ENCODE assay signal across 15 cellular contexts in genomic region chr17:57870283-57870635, GRCh38. TPM values are rescaled to one million over a fixed set of nuclear protein-coding genes. Genes with fewer than 3 reads are reported as not detected.
DNase-seq lines count a peak whose midpoint lies in the region.
"Had no signal": no experiment of that assay in that cellular context is flagged by ENCODE, and none has a peak within 500 bp of the region (broad histone marks: within the 10 kb centered on the region; RNA-seq: fewer than 3 reads in every experiment).

No MANE protein-coding gene starts in this region.

- intact Hi-C loops in dendritic cell treated with granulocyte-macrophage colony-stimulating factor and Interleukin-4, amounts not matched to agents 40 ng/mL and 50 ng/mL, for 4 days (cut with micrococcal nuclease): no loop called here
- intact Hi-C loops in activated CD4-positive, alpha-beta T cell treated with anti-CD3 and anti-CD28 coated beads, Interleukin-2, amount 10 ng/mL, durations not matched to agents 24 days and 14 days (cut with micrococcal nuclease): no loop called here

- no peak overlapping the region for H4K8ac ChIP-seq in neuronal stem cell (ENCODE audit: low read depth, low read length)

- H3K27ac Mint-ChIP-seq in dendritic cell treated with granulocyte-macrophage colony-stimulating factor and Interleukin-4, amounts not matched to agents 40 ng/mL and 50 ng/mL, for 4 days: peak overlapping the region; percentile 15
- H3K27ac Mint-ChIP-seq in activated CD4-positive, alpha-beta T cell treated with anti-CD3 and anti-CD28 coated beads, Interleukin-2, amount 10 ng/mL, durations not matched to agents 24 days and 14 days: no peak overlapping the region
- H3K27ac Mint-ChIP-seq: activated B cell treated with CpG ODN at 0.5 μM for 24 hours; activated naive CD4-positive, alpha-beta T cell treated with anti-CD3 and anti-CD28 coated beads, Interleukin-2, amount 10 ng/mL, durations not matched to agents 7 days and 5 days; IgD-negative memory B cell had no signal

- H3K36me3 Mint-ChIP-seq in dendritic cell treated with granulocyte-macrophage colony-stimulating factor and Interleukin-4, amounts not matched to agents 40 ng/mL and 50 ng/mL, for 4 days (ENCODE audit: low read depth): peaks cover 82% of the 10 kb centered on the region
- H3K36me3 Mint-ChIP-seq in activated CD4-positive, alpha-beta T cell treated with anti-CD3 and anti-CD28 coated beads, Interleukin-2, amount 10 ng/mL, durations not matched to agents 24 days and 14 days (ENCODE audit: low read depth): no peaks in the 10 kb centered on the region
- H3K36me3 Mint-ChIP-seq: activated naive CD4-positive, alpha-beta T cell treated with anti-CD3 and anti-CD28 coated beads, Interleukin-2, amount 10 ng/mL, durations not matched to agents 7 days and 5 days; IgD-negative memory B cell had no signal

- peaks cover 0 to 2% of the 10 kb centered on the region in 2 donors for H3K9me3 ChIP-seq in neuronal stem cell (replicated peaks in 1 of 2; ENCODE audit: control insufficient read depth in 2 of 2, insufficient read depth in 1 of 2, low read depth in 1 of 2, low read length in 2 of 2)
- H3K9me3 ChIP-seq: suprapubic skin had no signal

- H3K79me1 ChIP-seq in neuronal stem cell (ENCODE audit: low read depth, low read length): peaks cover 4% of the 10 kb centered on the region

- peaks cover 23% of the 10 kb centered on the region for H3K27me3 Mint-ChIP-seq in dendritic cell treated with granulocyte-macrophage colony-stimulating factor and Interleukin-4, amounts not matched to agents 40 ng/mL and 50 ng/mL, for 4 days
- peaks cover 10% of the 10 kb centered on the region for H3K27me3 Mint-ChIP-seq in activated CD4-positive, alpha-beta T cell treated with anti-CD3 and anti-CD28 coated beads, Interleukin-2, amount 10 ng/mL, durations not matched to agents 24 days and 14 days

- H3K4me2 ChIP-seq in neuronal stem cell (ENCODE audit: insufficient read depth, low read length, poor library complexity, severe bottlenecking): no peak overlapping the region

- no peak overlapping the region for H3K27ac ChIP-seq in neuronal stem cell (replicated peaks; ENCODE audit: low read length)
- H3K27ac ChIP-seq: C4-2B, suprapubic skin had no signal

- DNase-seq in DMS 273 (lab: John Stamatoyannopoulos, UW; ENCODE audit: unreplicated experiment): peak; percentile 62
- peak; percentile 49 for DNase-seq in NCI-H524 treated with DMSO at 0.1 percent for 48 hours (lab: John Stamatoyannopoulos, UW)
- DNase-seq in neuronal stem cell (ENCODE audit: low spot score): no peak
- DNase-seq in NCI-H748 treated with DMSO at 0.1 percent for 48 hours (lab: John Stamatoyannopoulos, UW): no peak
- DNase-seq in activated CD4-positive, alpha-beta T cell treated with anti-CD3 and anti-CD28 coated beads for 48 hours: no peak
- DNase-seq in NCI-H2107 treated with DMSO at 0.1 percent for 48 hours (lab: John Stamatoyannopoulos, UW; ENCODE audit: unreplicated experiment): no peak
- no peak for DNase-seq in activated CD4-positive, alpha-beta T cell treated with anti-CD3 and anti-CD28 coated beads, Interleukin-2, amount 10 ng/mL, durations not matched to agents 24 days and 14 days
- DNase-seq: activated B cell treated with CpG ODN at 0.5 μM for 24 hours; activated naive CD4-positive, alpha-beta T cell treated with anti-CD3 and anti-CD28 coated beads, Interleukin-2, amount 10 ng/mL, durations not matched to agents 7 days and 5 days; NCI-H1105; OCI-M1 had no signal

- peaks cover 24 to 38% of the 10 kb centered on the region in 2 donors for H3K4me1 ChIP-seq in neuronal stem cell (ENCODE audit: control insufficient read depth in 2 of 2, insufficient read depth in 1 of 2, low read depth in 1 of 2, low read length in 2 of 2)

- H3K36me3 ChIP-seq in neuronal stem cell (replicated peaks in 1 of 2; ENCODE audit: control insufficient read depth in 2 of 2, insufficient read depth in 2 of 2, low read length in 2 of 2): peaks cover 17 to 87% of the 10 kb centered on the region in 2 donors

- no peak overlapping the region for H2BK5ac ChIP-seq in neuronal stem cell (ENCODE audit: low read length)

- H3K4me3 ChIP-seq in neuronal stem cell (ENCODE audit: low read length in 2 of 2): no peak overlapping the region
- H3K4me3 ChIP-seq: suprapubic skin had no signal

- H2AFZ ChIP-seq in neuronal stem cell (ENCODE audit: low read length): no peak overlapping the region

- H3K4me3 Mint-ChIP-seq in dendritic cell treated with granulocyte-macrophage colony-stimulating factor and Interleukin-4, amounts not matched to agents 40 ng/mL and 50 ng/mL, for 4 days: no peak overlapping the region
- H3K4me3 Mint-ChIP-seq in activated CD4-positive, alpha-beta T cell treated with anti-CD3 and anti-CD28 coated beads, Interleukin-2, amount 10 ng/mL, durations not matched to agents 24 days and 14 days: no peak overlapping the region
- H3K4me3 Mint-ChIP-seq: activated B cell treated with CpG ODN at 0.5 μM for 24 hours; activated naive CD4-positive, alpha-beta T cell treated with anti-CD3 and anti-CD28 coated beads, Interleukin-2, amount 10 ng/mL, durations not matched to agents 7 days and 5 days; IgD-negative memory B cell had no signal

- peak overlapping the region; percentile 38 for H3K23ac ChIP-seq in neuronal stem cell (ENCODE audit: low read depth, low read length, poor library complexity)

- peak overlapping the region; percentile 11 for H3K18ac ChIP-seq in neuronal stem cell (ENCODE audit: low read length)

- no peak overlapping the region for H3K14ac ChIP-seq in neuronal stem cell (ENCODE audit: low read length)

- peak overlapping the region; percentile 72 for H2AK5ac ChIP-seq in neuronal stem cell (ENCODE audit: low read depth, low read length)

- no peak overlapping the region for H2BK15ac ChIP-seq in neuronal stem cell (ENCODE audit: low read length)

- peaks cover 0 to 2% (median 0%) of the 10 kb centered on the region in 3 experiments for H3K27me3 ChIP-seq in neuronal stem cell (ENCODE audit: control insufficient read depth in 3 of 3, insufficient read depth in 3 of 3, low read depth in 1 of 3, low read length in 3 of 3)
- H3K27me3 ChIP-seq: suprapubic skin had no signal

- peak overlapping the region; percentile 32 for H3K9ac ChIP-seq in neuronal stem cell (ENCODE audit: low read depth, low read length, poor library complexity)

- H4K91ac ChIP-seq in neuronal stem cell (ENCODE audit: low read depth, low read length, poor library complexity): no peak overlapping the region

- no peak overlapping the region for H2BK12ac ChIP-seq in neuronal stem cell (ENCODE audit: low read length)

- H3K9me3 Mint-ChIP-seq in dendritic cell treated with granulocyte-macrophage colony-stimulating factor and Interleukin-4, amounts not matched to agents 40 ng/mL and 50 ng/mL, for 4 days: no peaks in the 10 kb centered on the region
- H3K9me3 Mint-ChIP-seq in activated CD4-positive, alpha-beta T cell treated with anti-CD3 and anti-CD28 coated beads, Interleukin-2, amount 10 ng/mL, durations not matched to agents 24 days and 14 days: no peaks in the 10 kb centered on the region
- H3K9me3 Mint-ChIP-seq: activated B cell treated with CpG ODN at 0.5 μM for 24 hours; activated naive CD4-positive, alpha-beta T cell treated with anti-CD3 and anti-CD28 coated beads, Interleukin-2, amount 10 ng/mL, durations not matched to agents 7 days and 5 days had no signal

- H3K4me1 Mint-ChIP-seq in dendritic cell treated with granulocyte-macrophage colony-stimulating factor and Interleukin-4, amounts not matched to agents 40 ng/mL and 50 ng/mL, for 4 days (ENCODE audit: low read depth): peaks cover 73% of the 10 kb centered on the region
- peaks cover 13% of the 10 kb centered on the region for H3K4me1 Mint-ChIP-seq in activated CD4-positive, alpha-beta T cell treated with anti-CD3 and anti-CD28 coated beads, Interleukin-2, amount 10 ng/mL, durations not matched to agents 24 days and 14 days

- H2BK120ac ChIP-seq in neuronal stem cell (ENCODE audit: low read depth, low read length): no peak overlapping the region

- H3K4ac ChIP-seq in neuronal stem cell (ENCODE audit: low read length): no peak overlapping the region

RNA-seq across cellular contexts. Expression of gene MRPS23, which starts 20.4 kb away (rescaled TPM):
- 21.6 TPM for polyA plus RNA-seq in neuronal stem cell (2013, experiment 1 of 2)
- 19.9 TPM for polyA plus RNA-seq in neuronal stem cell (2013, experiment 2 of 2)
- 83.3 and 84.8 TPM in 2 replicates for total RNA-seq in activated CD4-positive, alpha-beta T cell treated with anti-CD3 and anti-CD28 coated beads, Interleukin-2, amount 10 ng/mL, durations not matched to agents 24 days and 14 days

Comparison
In these comparisons a context has a peak if more than half of its experiments do, and no peak if none do; other contexts are left out.
1. DNase-seq: peak in DMS 273 (single experiment) and NCI-H524 treated with DMSO at 0.1 percent for 48 hours (single experiment); none in neuronal stem cell (single experiment), NCI-H748 treated with DMSO at 0.1 percent for 48 hours (single experiment), activated CD4-positive, alpha-beta T cell treated with anti-CD3 and anti-CD28 coated beads for 48 hours (single experiment), NCI-H2107 treated with DMSO at 0.1 percent for 48 hours (single experiment) and activated CD4-positive, alpha-beta T cell treated with anti-CD3 and anti-CD28 coated beads, Interleukin-2, amount 10 ng/mL, durations not matched to agents 24 days and 14 days (single experiment).